10 cellular contexts compared by ENCODE assay signal in genomic region chr11:38460901-38461300, GRCh38.
DNase-seq lines count a peak whose midpoint lies in the region; ATAC-seq, FAIRE-seq and TF ChIP-seq lines count a peak whose summit lies in the region.
"Had no signal": no experiment of that assay in that cellular context is flagged by ENCODE, and none has a peak within 500 bp of the region (broad histone marks: within the 10 kb centered on the region; RNA-seq: fewer than 3 reads in every experiment).

No MANE protein-coding gene starts in this region.

- no peak for TF ChIP-seq POLR2A in stomach (IDR thresholded peaks at IDR 0.05)

- no peak overlapping the region for H3K27ac ChIP-seq in stomach

- peak; percentile 48 for FAIRE-seq in HTR-8/SVneo (lab: Jason Lieb, UNC)

- no peaks in the 10 kb centered on the region for H3K36me3 ChIP-seq in stomach

- H3K36me3 Mint-ChIP-seq in glutamatergic neuron (ENCODE audit: unreplicated experiment) = no peaks in the 10 kb centered on the region
- no peaks in the 10 kb centered on the region for H3K36me3 Mint-ChIP-seq in activated CD4-positive, alpha-beta memory T cell treated with anti-CD3 and anti-CD28 coated beads for 36 hours

- intact Hi-C loops in stomach (cut with DNase I; ENCODE audit: low total_unique reads) = no loop called here
- intact Hi-C loops in activated CD4-positive, alpha-beta memory T cell treated with anti-CD3 and anti-CD28 coated beads for 36 hours (cut with micrococcal nuclease) = no loop called here

- no peak overlapping the region for H3K27ac Mint-ChIP-seq in glutamatergic neuron (ENCODE audit: unreplicated experiment)
- H3K27ac Mint-ChIP-seq in activated CD4-positive, alpha-beta memory T cell treated with anti-CD3 and anti-CD28 coated beads for 36 hours = no peak overlapping the region

- CTCF ChIA-PET in activated CD4-positive, alpha-beta memory T cell treated with anti-CD3 and anti-CD28 coated beads for 36 hours (lab: Charles Lee) = no interaction called here

- no peaks in the 10 kb centered on the region for H3K27me3 Mint-ChIP-seq in glutamatergic neuron (ENCODE audit: unreplicated experiment)
- H3K27me3 Mint-ChIP-seq in activated CD4-positive, alpha-beta memory T cell treated with anti-CD3 and anti-CD28 coated beads for 36 hours = no peaks in the 10 kb centered on the region

- no peak for TF ChIP-seq EP300 in stomach (IDR thresholded peaks at IDR 0.05)

- DNase-seq in HTR-8/SVneo (ENCODE audit: insufficient read length, low spot score) = peak; percentile 45
- peak; percentile 7 for DNase-seq in SK-MEL-5 (ENCODE audit: low read depth, low spot score)
- peak; percentile 23 for DNase-seq in glutamatergic neuron
- peak; percentile 71 for DNase-seq in stomach
- DNase-seq in activated CD4-positive, alpha-beta memory T cell treated with anti-CD3 and anti-CD28 coated beads for 36 hours = no peak
- no peak for DNase-seq in cortex of kidney (lab: John Stamatoyannopoulos, UW)
- DNase-seq: activated CD8-positive, alpha-beta memory T cell treated with anti-CD3 and anti-CD28 coated beads, Interleukin-2, amount 50 U/mL, for 4 hours; effector memory CD4-positive, alpha-beta T cell had no signal

- peaks cover 0 to 10% (median 4%) of the 10 kb centered on the region in 4 donors for H3K4me1 ChIP-seq in stomach

- POLR2A ChIA-PET in activated CD4-positive, alpha-beta memory T cell treated with anti-CD3 and anti-CD28 coated beads for 36 hours (lab: Charles Lee) = no interaction called here

- TF ChIP-seq CTCF in glutamatergic neuron (IDR thresholded peaks at IDR 0.05; ENCODE audit: partially characterized antibody, unreplicated experiment) (no peak), stomach (IDR thresholded peaks at IDR 0.05) (no peak)

- no peaks in the 10 kb centered on the region for H3K27me3 ChIP-seq in stomach

- no peaks in the 10 kb centered on the region for H3K9me3 Mint-ChIP-seq in glutamatergic neuron (ENCODE audit: unreplicated experiment)
- peaks cover 15% of the 10 kb centered on the region for H3K9me3 Mint-ChIP-seq in activated CD4-positive, alpha-beta memory T cell treated with anti-CD3 and anti-CD28 coated beads for 36 hours

- in situ Hi-C loops in SK-MEL-5 (cut with HindIII; ENCODE audit: low pct_unique_long_range_greater_than_20kb, low sequenced_read_pairs) = no loop called here

- no peak overlapping the region for H3K4me3 ChIP-seq in stomach

- H3K4me3 Mint-ChIP-seq in glutamatergic neuron (ENCODE audit: unreplicated experiment) = no peak overlapping the region
- H3K4me3 Mint-ChIP-seq in activated CD4-positive, alpha-beta memory T cell treated with anti-CD3 and anti-CD28 coated beads for 36 hours = no peak overlapping the region

- no peaks in the 10 kb centered on the region for H3K9me3 ChIP-seq in stomach

- 5 to 18% (median 7%) methylated on average over 2 of the region's 2 CpGs for WGBS in stomach, 5 donors

- no peak for ATAC-seq in GM21390 (IDR thresholded peaks at IDR 0.05; ENCODE audit: unreplicated experiment)
- no peak for ATAC-seq in HG02973 (IDR thresholded peaks at IDR 0.05; ENCODE audit: unreplicated experiment)

- no peaks in the 10 kb centered on the region for H3K4me1 Mint-ChIP-seq in glutamatergic neuron (ENCODE audit: low read depth, unreplicated experiment)
- no peaks in the 10 kb centered on the region for H3K4me1 Mint-ChIP-seq in activated CD4-positive, alpha-beta memory T cell treated with anti-CD3 and anti-CD28 coated beads for 36 hours (ENCODE audit: low read depth)

Comparison
In these comparisons a context has a peak if more than half of its experiments do, and no peak if none do; other contexts are left out.
1. DNase-seq: peak in HTR-8/SVneo (single experiment), SK-MEL-5 (single experiment), glutamatergic neuron (single experiment) and stomach (single experiment); none in activated CD4-positive, alpha-beta memory T cell treated with anti-CD3 and anti-CD28 coated beads for 36 hours (single experiment) and cortex of kidney (single experiment).